In the genomic region with DNA sequence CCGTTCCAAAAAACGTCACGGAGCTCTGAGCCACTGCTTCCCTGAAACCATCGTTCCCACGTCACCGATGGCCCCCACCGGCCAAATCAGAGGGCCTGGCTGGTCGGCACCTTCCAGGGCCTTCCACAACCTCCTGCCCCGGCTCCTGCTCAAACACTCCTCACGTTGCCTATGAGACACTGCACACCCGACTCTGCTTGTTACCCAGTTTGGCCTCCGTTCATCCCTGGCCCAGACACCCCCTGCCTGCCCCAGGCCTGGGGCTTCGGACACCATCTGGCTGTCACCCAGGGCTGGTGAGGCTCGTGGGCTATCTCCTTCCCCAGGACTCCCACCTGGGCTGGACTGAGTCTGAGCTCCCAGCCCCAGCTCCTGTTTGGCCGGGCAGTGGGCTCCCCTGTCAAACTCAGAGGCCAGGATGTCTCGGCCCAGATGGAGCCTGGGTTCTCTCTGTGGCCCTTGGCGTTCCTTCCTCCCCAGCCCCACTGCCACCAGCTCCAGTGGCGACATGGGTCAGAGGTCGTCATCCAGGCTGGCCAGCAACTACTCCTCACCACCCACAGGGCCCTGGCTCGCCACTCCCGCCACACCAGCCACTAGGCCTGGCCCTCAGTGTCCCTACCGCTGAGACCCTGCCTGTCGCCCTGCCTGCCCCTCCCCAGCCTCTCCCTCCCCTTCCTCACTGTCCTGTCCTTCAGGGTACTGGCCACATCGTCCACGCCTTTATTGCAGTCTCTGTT, we compare ENCODE assay signal across 18 cellular contexts. TPM values are rescaled to one million over a fixed set of nuclear protein-coding genes. Genes with fewer than 3 reads are reported as not detected.
DNase-seq lines count a peak whose midpoint lies in the region; FAIRE-seq and TF ChIP-seq lines count a peak whose summit lies in the region.
"Had no signal": no experiment of that assay in that cellular context is flagged by ENCODE, and none has a peak within 500 bp of the region (broad histone marks: within the 10 kb centered on the region; RNA-seq: fewer than 3 reads in every experiment).

No MANE protein-coding gene starts in this region.

- CTCF ChIA-PET in Caco-2 (lab: Charles Lee): no interaction called here

- DNase-seq in Caco-2 (no peak), astrocyte (ENCODE audit: low read depth) (no peak), neuronal stem cell (ENCODE audit: low spot score) (no peak)
- DNase-seq in stimulated activated CD4-positive, alpha-beta T cell treated with anti-CD3 and anti-CD28 coated beads, Interleukin-4, amount 100 ng/mL, for 4 hours: no peak
- DNase-seq in stimulated activated CD4-positive, alpha-beta T cell treated with anti-CD3 and anti-CD28 coated beads, Interleukin-12 subunit alpha, Interleukin-12 subunit beta, amount 100 ng/mL, for 4 hours: no peak
- DNase-seq: GOT3, NCI-H1092 treated with DMSO at 0.1 percent for 48 hours, NCI-H2081, NCI-H2171 treated with DMSO at 0.1 percent for 48 hours, NCI-H446, NCI-H69, SHP77 had no signal

- no peak overlapping the region for H2AFZ ChIP-seq in astrocyte (ENCODE audit: low read depth, low read length)
- no peak overlapping the region for H2AFZ ChIP-seq in neuronal stem cell (ENCODE audit: low read length)

- no peak overlapping the region for H2BK12ac ChIP-seq in neuronal stem cell (ENCODE audit: low read length)

- H3K27ac ChIP-seq in astrocyte (ENCODE audit: low read depth, low read length) (no peak overlapping the region), neuronal stem cell (replicated peaks; ENCODE audit: low read length) (no peak overlapping the region)
- H3K27ac ChIP-seq: BLaER1 treated with 17β-estradiol and CSF1 and Interleukin-3, amounts not matched to agents 10 nM and 100 nM; SK-N-MC had no signal

- intact Hi-C loops in Caco-2 (cut with micrococcal nuclease; ENCODE audit: unreplicated experiment): no loop called here

- H3K27me3 Mint-ChIP-seq in Caco-2 (ENCODE audit: insufficient read depth, unreplicated experiment): no peaks in the 10 kb centered on the region
- H3K27me3 Mint-ChIP-seq in astrocyte (ENCODE audit: low read depth, unreplicated experiment): no peaks in the 10 kb centered on the region

- H3K9me3 Mint-ChIP-seq in Caco-2 (ENCODE audit: unreplicated experiment) (peaks cover 9% of the 10 kb centered on the region), astrocyte (ENCODE audit: unreplicated experiment) (peaks cover 12% of the 10 kb centered on the region)
- H3K9me3 Mint-ChIP-seq: CD8-positive, alpha-beta T cell had no signal

- POLR2A ChIA-PET in Caco-2 (lab: Charles Lee): no interaction called here

- H3K18ac ChIP-seq in neuronal stem cell (ENCODE audit: low read length): no peak overlapping the region

- no peak overlapping the region for H3K4me3 Mint-ChIP-seq in Caco-2 (ENCODE audit: unreplicated experiment)
- peak overlapping the region; percentile 60 for H3K4me3 Mint-ChIP-seq in astrocyte (ENCODE audit: unreplicated experiment)
- H3K4me3 Mint-ChIP-seq: CD8-positive, alpha-beta T cell had no signal

- H3K4me2 ChIP-seq in astrocyte (ENCODE audit: low read length) (no peak overlapping the region), neuronal stem cell (ENCODE audit: insufficient read depth, low read length, poor library complexity, severe bottlenecking) (no peak overlapping the region)
- H3K4me2 ChIP-seq: BLaER1 treated with 17β-estradiol and CSF1 and Interleukin-3, amounts not matched to agents 10 nM and 100 nM had no signal

- no peaks in the 10 kb centered on the region for H3K79me1 ChIP-seq in neuronal stem cell (ENCODE audit: low read depth, low read length)

- no peak overlapping the region for H3K27ac Mint-ChIP-seq in Caco-2 (ENCODE audit: unreplicated experiment)
- H3K27ac Mint-ChIP-seq in astrocyte (ENCODE audit: unreplicated experiment): no peak overlapping the region
- H3K27ac Mint-ChIP-seq: CD8-positive, alpha-beta T cell had no signal

- no peak overlapping the region for H2BK120ac ChIP-seq in neuronal stem cell (ENCODE audit: low read depth, low read length)

- no peak overlapping the region for H3K9ac ChIP-seq in astrocyte (ENCODE audit: low read length)
- no peak overlapping the region for H3K9ac ChIP-seq in neuronal stem cell (ENCODE audit: low read depth, low read length, poor library complexity)
- H3K9ac ChIP-seq: BLaER1 treated with 17β-estradiol and CSF1 and Interleukin-3, amounts not matched to agents 10 nM and 100 nM had no signal

- no peak overlapping the region for H3K14ac ChIP-seq in neuronal stem cell (ENCODE audit: low read length)

- no peaks in the 10 kb centered on the region for H3K27me3 ChIP-seq in Caco-2 (replicated peaks; ENCODE audit: control insufficient read depth, insufficient read depth, low read length)
- no peaks in the 10 kb centered on the region for H3K27me3 ChIP-seq in astrocyte (ENCODE audit: insufficient read depth, low read length)
- no peaks in the 10 kb centered on the region for H3K27me3 ChIP-seq in neuronal stem cell (ENCODE audit: control insufficient read depth in 3 of 3, insufficient read depth in 3 of 3, low read depth in 1 of 3, low read length in 3 of 3)
- H3K27me3 ChIP-seq: BLaER1 treated with 17β-estradiol and CSF1 and Interleukin-3, amounts not matched to agents 10 nM and 100 nM had no signal

- H2AK5ac ChIP-seq in neuronal stem cell (ENCODE audit: low read depth, low read length): no peak overlapping the region

- peaks cover 7% of the 10 kb centered on the region for H4K20me1 ChIP-seq in astrocyte (ENCODE audit: insufficient read depth, low read length)
- H4K20me1 ChIP-seq: BLaER1 treated with 17β-estradiol and CSF1 and Interleukin-3, amounts not matched to agents 10 nM and 100 nM had no signal

- H3K36me3 Mint-ChIP-seq in Caco-2 (ENCODE audit: insufficient read depth, unreplicated experiment): peaks cover 77% of the 10 kb centered on the region
- peaks cover 36% of the 10 kb centered on the region for H3K36me3 Mint-ChIP-seq in astrocyte (ENCODE audit: low read depth, unreplicated experiment)
- H3K36me3 Mint-ChIP-seq: CD8-positive, alpha-beta T cell had no signal

- peak overlapping the region; percentile 43 for H4K91ac ChIP-seq in neuronal stem cell (ENCODE audit: low read depth, low read length, poor library complexity)

- TSS peak; percentile 35 for BruUV-seq in Caco-2 (replicated peaks; lab: Mats Ljungman, UMichigan)

- peaks cover 1% of the 10 kb centered on the region for H3K4me1 Mint-ChIP-seq in Caco-2 (ENCODE audit: low read depth, unreplicated experiment)
- H3K4me1 Mint-ChIP-seq in astrocyte (ENCODE audit: low read depth, unreplicated experiment): no peaks in the 10 kb centered on the region

- TF ChIP-seq CTCF in Caco-2 (IDR thresholded peaks at IDR 0.05; ENCODE audit: insufficient read depth in 1 of 2, low read depth in 1 of 2, low read length in 1 of 2, severe bottlenecking in 1 of 2, unreplicated experiment in 1 of 2) (no peak), astrocyte (IDR thresholded peaks at IDR 0.05; ENCODE audit: insufficient read depth, low read depth, low read length) (no peak)

- H3K4me3 ChIP-seq in Caco-2 (ENCODE audit: low read depth, low read length) (no peak overlapping the region), astrocyte (ENCODE audit: insufficient read depth, low read depth, low read length) (no peak overlapping the region), neuronal stem cell (ENCODE audit: low read length in 2 of 2) (no peak overlapping the region)
- H3K4me3 ChIP-seq: BLaER1 treated with 17β-estradiol and CSF1 and Interleukin-3, amounts not matched to agents 10 nM and 100 nM; SK-N-MC had no signal

- H3K4ac ChIP-seq in neuronal stem cell (ENCODE audit: low read length): peak overlapping the region; percentile 66

- peaks cover 8% of the 10 kb centered on the region; the same call in 1 of the 2 replicates for H3K9me3 ChIP-seq in Caco-2
- H3K9me3 ChIP-seq in astrocyte (ENCODE audit: insufficient read depth, low read depth, low read length): peaks cover 6% of the 10 kb centered on the region
- peaks cover 9 to 24% of the 10 kb centered on the region in 2 donors for H3K9me3 ChIP-seq in neuronal stem cell (replicated peaks in 1 of 2; ENCODE audit: control insufficient read depth in 2 of 2, insufficient read depth in 1 of 2, low read depth in 1 of 2, low read length in 2 of 2)

- no CpG with 5 or more reads among the region's 25 CpGs for WGBS in neuronal stem cell (ENCODE audit: extremely low coverage in 2 of 2, insufficient read length in 2 of 2, insufficient replicate concordance in 1 of 2), 2 donors

- H3K23ac ChIP-seq in neuronal stem cell (ENCODE audit: low read depth, low read length, poor library complexity): no peak overlapping the region

- FAIRE-seq in astrocyte (lab: Jason Lieb, UNC): no peak
- FAIRE-seq: GM12892, GM18507, RCC 7860 had no signal

- no peaks in the 10 kb centered on the region for H3K4me1 ChIP-seq in Caco-2
- H3K4me1 ChIP-seq in astrocyte (ENCODE audit: insufficient read depth, low read length): no peaks in the 10 kb centered on the region
- no peaks in the 10 kb centered on the region for H3K4me1 ChIP-seq in neuronal stem cell (ENCODE audit: control insufficient read depth in 2 of 2, insufficient read depth in 1 of 2, low read depth in 1 of 2, low read length in 2 of 2)

- H3K36me3 ChIP-seq in Caco-2 (ENCODE audit: control insufficient read depth, insufficient read depth, low read length): peaks cover 11% of the 10 kb centered on the region; the same call in 1 of the 2 replicates
- no peaks in the 10 kb centered on the region for H3K36me3 ChIP-seq in astrocyte (ENCODE audit: insufficient read depth, low read length)
- peaks cover 38 to 91% of the 10 kb centered on the region in 2 donors for H3K36me3 ChIP-seq in neuronal stem cell (replicated peaks in 1 of 2; ENCODE audit: control insufficient read depth in 2 of 2, insufficient read depth in 2 of 2, low read length in 2 of 2)

- H2BK5ac ChIP-seq in neuronal stem cell (ENCODE audit: low read length): no peak overlapping the region

- no peaks in the 10 kb centered on the region for H3K79me2 ChIP-seq in astrocyte (ENCODE audit: insufficient read depth, low read length)

- no peak overlapping the region for H2BK15ac ChIP-seq in neuronal stem cell (ENCODE audit: low read length)

- peak overlapping the region; percentile 17 for H4K8ac ChIP-seq in neuronal stem cell (ENCODE audit: low read depth, low read length)

RNA-seq across cellular contexts. Expression of a gene that starts 17.7 kb away (rescaled TPM):
- total RNA-seq in Caco-2 (2022): 19.0 and 20.3 TPM in 2 replicates
- total RNA-seq in astrocyte: 4.9 and 6.8 TPM in 2 replicates
- polyA plus RNA-seq in neuronal stem cell (2013, experiment 1 of 2): 17.4 TPM
- polyA plus RNA-seq in neuronal stem cell (2013, experiment 2 of 2): 17.0 TPM
- total RNA-seq: CD8-positive, alpha-beta T cell had no signal

RNA-seq across cellular contexts. Expression of a gene that starts 41.0 kb away (rescaled TPM):
- total RNA-seq in Caco-2 (2022) (207 and 213 TPM in 2 replicates), astrocyte (265 and 298 TPM in 2 replicates)
- 152 TPM for polyA plus RNA-seq in neuronal stem cell (2013, experiment 1 of 2)
- polyA plus RNA-seq in neuronal stem cell (2013, experiment 2 of 2): 153 TPM

RNA-seq across cellular contexts. Expression of a gene that starts 41.3 kb away (rescaled TPM):
- 46.8 and 48.7 TPM in 2 replicates for total RNA-seq in Caco-2 (2022)
- 61.2 and 68.3 TPM in 2 replicates for total RNA-seq in astrocyte
- 11.8 TPM for polyA plus RNA-seq in neuronal stem cell (2013, experiment 1 of 2)
- 10.4 TPM for polyA plus RNA-seq in neuronal stem cell (2013, experiment 2 of 2)

RNA-seq across cellular contexts. Expression of a gene that starts 46.5 kb away (rescaled TPM):
- total RNA-seq in Caco-2 (2022) (93.8 and 96.6 TPM in 2 replicates), astrocyte (48.6 and 57.8 TPM in 2 replicates)
- 17.2 TPM for polyA plus RNA-seq in neuronal stem cell (2013, experiment 1 of 2)
- polyA plus RNA-seq in neuronal stem cell (2013, experiment 2 of 2): 16.5 TPM
